In genomic region chr3:53195602-53196574, GRCh38 we compare ENCODE assay signal across 8 cellular contexts. TPM values are rescaled to one million over a fixed set of nuclear protein-coding genes. Genes with fewer than 3 reads are reported as not detected.
DNase-seq lines count a peak whose midpoint lies in the region; ATAC-seq lines count a peak whose summit lies in the region.

No MANE protein-coding gene starts in this region.

- peaks cover 7% of the 10 kb centered on the region for H3K36me3 Mint-ChIP-seq in activated CD4-positive, alpha-beta T cell treated with anti-CD3 and anti-CD28 coated beads, Interleukin-2, amount 10 ng/mL, durations not matched to agents 24 days and 14 days (ENCODE audit: low read depth)

- H3K27me3 Mint-ChIP-seq in activated CD4-positive, alpha-beta T cell treated with anti-CD3 and anti-CD28 coated beads, Interleukin-2, amount 10 ng/mL, durations not matched to agents 24 days and 14 days, result no peaks in the 10 kb centered on the region

- intact Hi-C loops in activated CD4-positive, alpha-beta T cell treated with anti-CD3 and anti-CD28 coated beads, Interleukin-2, amount 10 ng/mL, durations not matched to agents 24 days and 14 days (cut with micrococcal nuclease), result loop anchor here (1.0 to 2.0 kb wide), 3 partner anchors 35 to 82 kb away; partner anchors contain the start of gene PRKCD

- ATAC-seq in GM21529 (IDR thresholded peaks at IDR 0.05; ENCODE audit: unreplicated experiment), result no peak

- H3K27ac Mint-ChIP-seq in activated CD4-positive, alpha-beta T cell treated with anti-CD3 and anti-CD28 coated beads, Interleukin-2, amount 10 ng/mL, durations not matched to agents 24 days and 14 days, result peak overlapping the region; percentile 30

- H3K4me3 Mint-ChIP-seq in activated CD4-positive, alpha-beta T cell treated with anti-CD3 and anti-CD28 coated beads, Interleukin-2, amount 10 ng/mL, durations not matched to agents 24 days and 14 days, result no peak overlapping the region

- no peaks in the 10 kb centered on the region for H3K9me3 Mint-ChIP-seq in activated CD4-positive, alpha-beta T cell treated with anti-CD3 and anti-CD28 coated beads, Interleukin-2, amount 10 ng/mL, durations not matched to agents 24 days and 14 days

- DNase-seq in NCI-H2081 (lab: John Stamatoyannopoulos, UW) (peak; percentile 28 to 42), NCI-H2081 treated with DMSO at 0.1 percent for 48 hours (lab: John Stamatoyannopoulos, UW) (no peak), MV-4-11 (lab: John Stamatoyannopoulos, UW) (peak; percentile 22), ecto neural progenitor cell (ENCODE audit: low spot score) (peak; percentile 82), midbrain (lab: John Stamatoyannopoulos, UW) (peak; percentile 41)
- DNase-seq in activated CD4-positive, alpha-beta T cell treated with anti-CD3 and anti-CD28 coated beads, Interleukin-2, amount 10 ng/mL, durations not matched to agents 24 days and 14 days, result peak; percentile 89
- peak; percentile 15 to 31 for DNase-seq in stimulated activated CD8-positive, alpha-beta memory T cell treated with anti-CD3 and anti-CD28 coated beads, Interleukin-7, amount 100 ng/mL, for 48 hours (ENCODE audit: extremely low read depth in 1 of 2, low read depth in 1 of 2)

- H3K4me1 Mint-ChIP-seq in activated CD4-positive, alpha-beta T cell treated with anti-CD3 and anti-CD28 coated beads, Interleukin-2, amount 10 ng/mL, durations not matched to agents 24 days and 14 days, result peaks cover 6% of the 10 kb centered on the region

RNA-seq across cellular contexts. Expression of gene PRKCD, which starts 34.9 kb away (rescaled TPM):
- total RNA-seq in activated CD4-positive, alpha-beta T cell treated with anti-CD3 and anti-CD28 coated beads, Interleukin-2, amount 10 ng/mL, durations not matched to agents 24 days and 14 days, result 28.1 and 28.8 TPM in 2 replicates

RNA-seq across cellular contexts. Expression of gene TKT, which starts 59.9 kb away (rescaled TPM):
- 377 and 379 TPM in 2 replicates for total RNA-seq in activated CD4-positive, alpha-beta T cell treated with anti-CD3 and anti-CD28 coated beads, Interleukin-2, amount 10 ng/mL, durations not matched to agents 24 days and 14 days
